ENCODE assay signal across 8 cellular contexts in the genomic region with DNA sequence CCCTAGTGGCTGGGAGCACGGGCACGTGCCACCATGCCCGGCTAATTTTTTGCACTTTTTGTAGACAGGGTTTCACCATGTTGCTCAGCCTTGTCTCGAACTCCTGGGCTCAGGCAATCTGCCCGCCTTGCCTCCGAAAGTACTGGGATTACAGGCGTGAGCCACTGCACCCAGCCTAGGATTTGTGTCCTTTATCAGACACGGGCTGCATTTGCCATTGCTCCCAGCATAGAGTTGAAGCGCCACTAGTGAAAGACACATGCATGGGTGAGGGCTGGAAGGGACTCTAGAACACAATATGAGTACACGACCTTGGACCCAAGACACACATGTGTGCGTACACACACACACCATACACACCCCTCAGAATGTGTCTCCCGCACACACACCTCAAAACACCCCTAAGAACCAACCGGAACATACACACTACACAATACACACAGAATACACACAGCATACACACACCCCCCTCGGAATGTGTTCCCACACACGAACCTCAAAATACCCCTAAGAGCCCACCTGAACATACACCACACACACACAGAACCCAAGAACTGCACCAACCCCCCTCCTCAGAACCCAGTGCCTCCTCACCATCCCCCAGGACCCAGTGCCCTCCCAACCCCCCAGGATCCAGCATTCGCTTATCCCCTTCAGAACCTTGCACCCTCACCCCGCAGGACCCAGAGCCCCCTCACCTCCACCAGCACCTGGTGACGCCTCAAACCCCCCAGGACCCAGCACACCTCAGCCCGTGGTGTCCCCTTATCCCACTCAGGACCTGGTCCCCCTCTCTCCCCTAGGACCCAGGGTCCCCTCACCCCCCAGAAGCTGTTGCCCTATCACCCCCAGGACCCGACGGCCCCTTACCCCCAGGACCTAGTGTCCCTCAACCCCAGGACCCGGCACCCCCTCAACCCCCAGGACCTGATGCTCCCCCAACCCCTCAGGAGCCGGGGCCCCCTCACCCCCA. TPM values are rescaled to one million over a fixed set of nuclear protein-coding genes. Genes with fewer than 3 reads are reported as not detected.
A peak's percentile ranks its signal among the peaks of the same experiment; 100 is the strongest.
DNase-seq lines count a peak whose midpoint lies in the region; ATAC-seq, FAIRE-seq and TF ChIP-seq lines count a peak whose summit lies in the region.

No MANE protein-coding gene starts in this region.

- H3K4me1 ChIP-seq in K562 (replicated peaks in 1 of 2; ENCODE audit: control insufficient read depth in 2 of 2, insufficient read depth in 2 of 2, low read length in 2 of 2) = peaks cover 15 to 34% of the 10 kb centered on the region in 2 experiments
- H3K4me1 ChIP-seq in lower lobe of right lung = peaks cover 35% of the 10 kb centered on the region

- peaks cover 3% of the 10 kb centered on the region for H3K9me1 ChIP-seq in K562 (ENCODE audit: control insufficient read depth, insufficient read depth, low read length)

- intact Hi-C loops in K562 (cut with micrococcal nuclease) = no loop called here
- intact Hi-C loops in lower lobe of right lung (cut with DNase I) = no loop called here

- no peak for ATAC-seq in activated T-cell treated with anti-CD3 and anti-CD28 coated beads, Interleukin-2, amount 50 U/mL, for 4 hours
- ATAC-seq in K562 = no peak
- ATAC-seq in lower lobe of right lung = no peak

- no peak for TF ChIP-seq RAD21 in K562 (CRISPR knock-in tag; conservative IDR thresholded peaks at IDR 0.05 in 1 of 2, IDR thresholded peaks at IDR 0.05 in 1 of 2)

- TF ChIP-seq CTCF in K562 (IDR thresholded peaks at IDR 0.05 in 2 of 3, conservative IDR thresholded peaks at IDR 0.05 in 1 of 3; ENCODE audit: insufficient read depth in 2 of 3, low read depth in 1 of 3, low read length in 3 of 3) (no peak), lower lobe of right lung (IDR thresholded peaks at IDR 0.05) (no peak), type B pancreatic cell (conservative IDR thresholded peaks at IDR 0.05) (no peak)

- no peaks in the 10 kb centered on the region; the same call in 1 of the 2 replicates for H4K20me1 ChIP-seq in K562 (replicated peaks; ENCODE audit: control insufficient read depth, insufficient read depth, low read length)

- TF ChIP-seq EP300 in K562 (IDR thresholded peaks at IDR 0.05; ENCODE audit: low read length) = no peak

- in situ Hi-C loops in K562 (cut with MboI) = no loop called here

- H3K4me1 Mint-ChIP-seq in activated T-cell treated with anti-CD3 and anti-CD28 coated beads, Interleukin-2, amount 50 U/mL, for 4 hours (ENCODE audit: low read depth) = peaks cover 33% of the 10 kb centered on the region
- peaks cover 10% of the 10 kb centered on the region for H3K4me1 Mint-ChIP-seq in type B pancreatic cell (ENCODE audit: unreplicated experiment)

- BruUV-seq in K562 (replicated peaks; lab: Mats Ljungman, UMichigan) = TSS peak; percentile 46

- peak overlapping the region; percentile 78 to 98 for H3K9ac ChIP-seq in K562 (ENCODE audit: insufficient read depth in 1 of 2, low read depth in 2 of 2, low read length in 2 of 2)

- H3K36me3 ChIP-seq in K562 (ENCODE audit: control insufficient read depth, insufficient read depth, low read length) (peaks cover 5% of the 10 kb centered on the region; the same call in 1 of the 3 replicates), lower lobe of right lung (peaks cover 11% of the 10 kb centered on the region)

- H3K4me3 ChIP-seq in K562 (peak overlapping the region; percentile 86), lower lobe of right lung (peak overlapping the region; percentile 72)

- no peak for DNase-seq in activated T-cell treated with anti-CD3 and anti-CD28 coated beads, Interleukin-2, amount 50 U/mL, for 4 hours
- DNase-seq in activated T-cell treated with anti-CD3 and anti-CD28 coated beads, Interleukin-2, amount 50 U/mL, for 1 hour = no peak
- DNase-seq in K562 (ENCODE audit: extremely low read depth in 1 of 4, low spot score in 3 of 4) = no peak
- DNase-seq in lower lobe of right lung = no peak
- DNase-seq in type B pancreatic cell (ENCODE audit: extremely low spot score, unreplicated experiment) = no peak
- DNase-seq in dermis blood vessel endothelial cell = no peak
- DNase-seq in GDM1 (lab: John Stamatoyannopoulos, UW) = no peak
- DNase-seq in UCSD-AML1 (lab: John Stamatoyannopoulos, UW; ENCODE audit: unreplicated experiment) = no peak

- H3K4me3 Mint-ChIP-seq in activated T-cell treated with anti-CD3 and anti-CD28 coated beads, Interleukin-2, amount 50 U/mL, for 4 hours = peak overlapping the region; percentile 80
- peak overlapping the region; percentile 88 for H3K4me3 Mint-ChIP-seq in type B pancreatic cell

- TF ChIP-seq POLR2A in K562 (conservative IDR thresholded peaks at IDR 0.05) = no peak

- CTCF ChIA-PET in K562 (lab: Yijun Ruan, JAX; ENCODE audit: low intra/inter-chr PET ratio) = no interaction called here

- peaks cover 32% of the 10 kb centered on the region for H3K79me2 ChIP-seq in K562 (ENCODE audit: control insufficient read depth, insufficient read depth, low read length)

- H3K36me3 Mint-ChIP-seq in activated T-cell treated with anti-CD3 and anti-CD28 coated beads, Interleukin-2, amount 50 U/mL, for 4 hours (ENCODE audit: insufficient read depth) = peaks cover 2% of the 10 kb centered on the region
- peaks cover 4% of the 10 kb centered on the region for H3K36me3 Mint-ChIP-seq in type B pancreatic cell

- no peaks in the 10 kb centered on the region for H3K9me3 ChIP-seq in K562 (replicated peaks; ENCODE audit: control insufficient read depth, insufficient read depth, low read depth, low read length)
- no peaks in the 10 kb centered on the region for H3K9me3 ChIP-seq in lower lobe of right lung

- peak; percentile 23 for FAIRE-seq in K562 (lab: Jason Lieb, UNC)

- 46% methylated on average over 18 of the region's 23 CpGs for WGBS in K562 (ENCODE audit: insufficient coverage, low coverage, missing lambda C conversion rate)

- POLR2A ChIA-PET in K562 (lab: Yijun Ruan, JAX) = interaction anchor here (1.0 to 1.6 kb wide), 3 partner anchors 9 to 12 kb away, joined by 3 to 5 read pairs (median 4); no protein-coding TSS in a partner anchor

- no peaks in the 10 kb centered on the region for H3K9me3 Mint-ChIP-seq in activated T-cell treated with anti-CD3 and anti-CD28 coated beads, Interleukin-2, amount 50 U/mL, for 4 hours
- H3K9me3 Mint-ChIP-seq in type B pancreatic cell = no peaks in the 10 kb centered on the region

- H3K4me2 ChIP-seq in K562 (ENCODE audit: insufficient read depth, low read length) = peak overlapping the region; percentile 84

- H2AFZ ChIP-seq in K562 (ENCODE audit: low read depth, low read length) = no peak overlapping the region

- H3K27me3 ChIP-seq in K562 (ENCODE audit: control insufficient read depth in 2 of 2, insufficient read depth in 2 of 2, low read length in 2 of 2) (no peaks in the 10 kb centered on the region), lower lobe of right lung (ENCODE audit: low read depth) (no peaks in the 10 kb centered on the region)

- H3K27ac ChIP-seq in K562 (ENCODE audit: extremely low read depth, low read depth, low read length) (peak overlapping the region; percentile 78), lower lobe of right lung (peak overlapping the region; percentile 86)

- H3K27ac Mint-ChIP-seq in type B pancreatic cell = peak overlapping the region; percentile 62

- H3K27me3 Mint-ChIP-seq in activated T-cell treated with anti-CD3 and anti-CD28 coated beads, Interleukin-2, amount 50 U/mL, for 4 hours (ENCODE audit: low read depth) = no peaks in the 10 kb centered on the region
- H3K27me3 Mint-ChIP-seq in type B pancreatic cell = no peaks in the 10 kb centered on the region

RNA-seq across cellular contexts. Expression of a gene that starts 1.0 kb away (rescaled TPM):
- 100 to 1,000 TPM in 2 of 3 donors, 10 to 100 TPM in 1; 95.4 to 116 (median 101) TPM for total RNA-seq in activated T-cell treated with anti-CD3 and anti-CD28 coated beads, Interleukin-2, amount 50 U/mL, for 4 hours
- 24.5 and 78.1 TPM in 2 replicates for total RNA-seq in K562 (2011; cell fraction: chromatin; rRNA removed; ENCODE audit: low replicate concordance)
- total RNA-seq in K562 (2011; cell fraction: nucleolus; rRNA removed) = 49.7 and 54.7 TPM in 2 replicates
- 30.4 and 33.4 TPM in 2 replicates for total RNA-seq in K562 (2011; cell fraction: nucleoplasm; rRNA removed)
- total RNA-seq in K562 (2014; rRNA removed) (42.6 and 46.7 TPM in 2 replicates), K562 (2014; rRNA removed; fragmentation: Illumina TruSeq; extraction: Trizol) (11.6 and 13.1 TPM in 2 replicates), K562 (2015; rRNA removed; fragmentation: Illumina TruSeq; extraction: Trizol) (19.5 and 21.9 TPM in 2 replicates), K562 (2021) (32.2 and 35.8 TPM in 2 replicates), lower lobe of right lung (36.7 TPM), type B pancreatic cell (ENCODE audit: low replicate concordance) (25.3 and 26.1 TPM in 2 replicates), dermis blood vessel endothelial cell (119 and 122 TPM in 2 replicates)
- polyA plus RNA-seq in K562 (2011; rRNA removed) (17.5 and 21.8 TPM in 2 replicates), K562 (2014; fragmentation: Illumina TruSeq; extraction: Trizol) (12.1 and 18.3 TPM in 2 replicates), K562 (2014; fragmentation: Nextera tagmentation; extraction: Ambion mirVana) (1 to 10 TPM in 1 of 2 experiments, under 1 TPM in 1; 0.61 to 1.1 TPM), K562 (2014; rRNA removed) (38.1 and 38.2 TPM in 2 replicates)
- 16.5 and 28.2 TPM in 2 replicates for polyA plus RNA-seq in K562 (2011; cell fraction: cytosol; rRNA removed)
- 49.0 and 90.0 TPM in 2 replicates for polyA plus RNA-seq in K562 (2011; cell fraction: nucleus; rRNA removed)
- 30.8 and 32.9 TPM in 2 replicates for polyA plus RNA-seq in K562 (2012)
- polyA minus RNA-seq in K562 (2011; rRNA and poly(A)+ RNA removed) = 10.0 and 16.8 TPM in 2 replicates
- 13.7 and 14.7 TPM in 2 replicates for polyA minus RNA-seq in K562 (2011; cell fraction: cytosol; rRNA and poly(A)+ RNA removed)
- polyA minus RNA-seq in K562 (2011; cell fraction: nucleus; rRNA and poly(A)+ RNA removed) = 16.4 and 17.5 TPM in 2 replicates

RNA-seq across cellular contexts. Expression of a gene that starts 37.8 kb away (rescaled TPM):
- total RNA-seq in activated T-cell treated with anti-CD3 and anti-CD28 coated beads, Interleukin-2, amount 50 U/mL, for 4 hours = 10 to 100 TPM; 72.2 to 77.9 (median 76.7) TPM
- 49.1 and 137 TPM in 2 replicates for total RNA-seq in K562 (2011; cell fraction: chromatin; rRNA removed; ENCODE audit: low replicate concordance)
- 57.9 and 62.0 TPM in 2 replicates for total RNA-seq in K562 (2011; cell fraction: nucleolus; rRNA removed)
- 59.4 and 93.7 TPM in 2 replicates for total RNA-seq in K562 (2011; cell fraction: nucleoplasm; rRNA removed)
- total RNA-seq in K562 (2014; rRNA removed) (9.7 and 15.9 TPM in 2 replicates), K562 (2014; rRNA removed; fragmentation: Illumina TruSeq; extraction: Trizol) (3.7 and 3.9 TPM in 2 replicates), K562 (2015; rRNA removed; fragmentation: Illumina TruSeq; extraction: Trizol) (3.5 and 5.6 TPM in 2 replicates), K562 (2021) (10.8 and 16.0 TPM in 2 replicates), lower lobe of right lung (102 TPM), type B pancreatic cell (ENCODE audit: low replicate concordance) (31.4 and 45.4 TPM in 2 replicates), dermis blood vessel endothelial cell (26.4 and 29.6 TPM in 2 replicates)
- polyA plus RNA-seq in K562 (2011; rRNA removed) (9.6 and 13.9 TPM in 2 replicates), K562 (2014; fragmentation: Illumina TruSeq; extraction: Trizol) (5.1 and 10.9 TPM in 2 replicates), K562 (2014; fragmentation: Nextera tagmentation; extraction: Ambion mirVana) (under 1 TPM; 0.34 to 0.72 TPM), K562 (2014; rRNA removed) (14.2 and 17.6 TPM in 2 replicates)
- polyA plus RNA-seq in K562 (2011; cell fraction: cytosol; rRNA removed) = 10.6 and 10.7 TPM in 2 replicates
- 88.6 and 117 TPM in 2 replicates for polyA plus RNA-seq in K562 (2011; cell fraction: nucleus; rRNA removed)
- 4.4 and 18.7 TPM in 2 replicates for polyA plus RNA-seq in K562 (2012)
- 18.0 and 41.6 TPM in 2 replicates for polyA minus RNA-seq in K562 (2011; rRNA and poly(A)+ RNA removed)
- 5.7 and 10.8 TPM in 2 replicates for polyA minus RNA-seq in K562 (2011; cell fraction: cytosol; rRNA and poly(A)+ RNA removed)
- 26.8 and 33.3 TPM in 2 replicates for polyA minus RNA-seq in K562 (2011; cell fraction: nucleus; rRNA and poly(A)+ RNA removed)
